ENCODE assay signal across 10 cellular contexts in the genomic region with DNA sequence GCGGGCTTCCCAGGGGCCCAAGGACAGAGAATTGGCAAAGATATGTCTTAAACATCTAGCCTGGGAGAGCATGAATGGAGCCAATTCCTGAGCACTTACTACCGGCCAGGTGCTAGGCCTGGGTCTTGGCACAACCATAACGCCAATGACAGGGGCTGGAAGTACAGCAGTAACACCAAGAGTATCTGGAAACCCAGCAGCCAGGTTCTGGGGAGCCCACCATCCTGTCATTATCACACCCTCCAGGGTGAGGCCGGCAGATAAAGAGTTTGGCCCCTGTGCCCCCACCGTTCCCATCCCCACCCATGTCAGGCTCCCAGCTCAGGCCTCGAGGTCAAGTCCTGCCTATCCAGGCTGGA. TPM values are rescaled to one million over a fixed set of nuclear protein-coding genes. Genes with fewer than 3 reads are reported as not detected.
A peak's percentile ranks its signal among the peaks of the same experiment; 100 is the strongest.
DNase-seq lines count a peak whose midpoint lies in the region; ATAC-seq and TF ChIP-seq lines count a peak whose summit lies in the region.
"Had no signal": no experiment of that assay in that cellular context is flagged by ENCODE, and none has a peak within 500 bp of the region (broad histone marks: within the 10 kb centered on the region; RNA-seq: fewer than 3 reads in every experiment).

No MANE protein-coding gene starts in this region.

- no peak for TF ChIP-seq CTCF in GM20000 (IDR thresholded peaks at IDR 0.05; ENCODE audit: extremely low read depth, missing control alignments)

- CTCF ChIA-PET in naive thymus-derived CD4-positive, alpha-beta T cell (lab: Charles Lee): interaction anchor here (1.0 to 1.5 kb wide), 8 partner anchors 10 to 121 kb away, joined by 3 to 6 read pairs (median 4); no protein-coding TSS in a partner anchor

- no peaks in the 10 kb centered on the region for H3K27me3 Mint-ChIP-seq in activated T-helper 17 cell treated with anti-CD3 and anti-CD28 coated beads, Interleukin-2, amount 50 U/mL, for 72 hours
- H3K27me3 Mint-ChIP-seq in naive thymus-derived CD4-positive, alpha-beta T cell: peaks cover 0 to 3% (median 0%) of the 10 kb centered on the region in 5 donors

- POLR2A ChIA-PET in naive thymus-derived CD4-positive, alpha-beta T cell (lab: Charles Lee): interaction anchor here (0.5 to 27.3 kb wide), 20 partner anchors 0 to 689 kb away, joined by 3 to 898 read pairs (median 8); partner anchors contain the start of genes C17orf99, TMC6, TMC8 and TNRC6C

- peak overlapping the region; percentile 74 for H3K27ac Mint-ChIP-seq in activated T-helper 17 cell treated with anti-CD3 and anti-CD28 coated beads, Interleukin-2, amount 50 U/mL, for 72 hours
- peak overlapping the region; percentile 95 to 99 (median 97) for H3K27ac Mint-ChIP-seq in naive thymus-derived CD4-positive, alpha-beta T cell

- peaks cover 6 to 41% (median 19%) of the 10 kb centered on the region in 11 experiments; a peak in 21 of 22 replicates for H3K36me3 ChIP-seq in BLaER1 treated with 17β-estradiol and CSF1 and Interleukin-3, amounts not matched to agents 10 nM and 100 nM
- peaks cover 7 to 61% (median 26%) of the 10 kb centered on the region in 3 experiments for H3K36me3 ChIP-seq in naive thymus-derived CD4-positive, alpha-beta T cell (ENCODE audit: control insufficient read depth in 2 of 3, insufficient read depth in 3 of 3, low read length in 3 of 3)

- peak overlapping the region; percentile 70 to 95 (median 89) for H3K9ac ChIP-seq in BLaER1 treated with 17β-estradiol and CSF1 and Interleukin-3, amounts not matched to agents 10 nM and 100 nM

- no peak for ATAC-seq in activated T-helper 17 cell treated with anti-CD3 and anti-CD28 coated beads, Interleukin-2, amount 50 U/mL, for 72 hours (replicated peaks)
- ATAC-seq in naive thymus-derived CD4-positive, alpha-beta T cell: no peak
- ATAC-seq in HG03520 (IDR thresholded peaks at IDR 0.05; ENCODE audit: unreplicated experiment): no peak
- ATAC-seq in GM18517 (IDR thresholded peaks at IDR 0.05; ENCODE audit: unreplicated experiment): no peak

- H3K4me1 Mint-ChIP-seq in activated T-helper 17 cell treated with anti-CD3 and anti-CD28 coated beads, Interleukin-2, amount 50 U/mL, for 72 hours: peaks cover 20% of the 10 kb centered on the region
- H3K4me1 Mint-ChIP-seq in naive thymus-derived CD4-positive, alpha-beta T cell: peaks cover 25 to 54% (median 41%) of the 10 kb centered on the region in 7 donors

- H4K20me1 ChIP-seq in BLaER1 treated with 17β-estradiol and CSF1 and Interleukin-3, amounts not matched to agents 10 nM and 100 nM: peaks cover 0 to 54% (median 30%) of the 10 kb centered on the region in 11 experiments; a peak in 17 of 22 replicates

- peak; percentile 30 for DNase-seq in GM20000 (ENCODE audit: low spot score)
- DNase-seq in naive thymus-derived CD4-positive, alpha-beta T cell: peak in 5 of 9 donors; percentile 41 to 58 (median 57)
- DNase-seq in NCI-H774 (lab: John Stamatoyannopoulos, UW): no peak
- no peak for DNase-seq in SIG-M5 (lab: John Stamatoyannopoulos, UW)
- DNase-seq: DMS 273 treated with DMSO at 0.1 percent for 48 hours had no signal

- no peaks in the 10 kb centered on the region for H3K9me3 ChIP-seq in BLaER1 treated with 17β-estradiol and CSF1 and Interleukin-3, amounts not matched to agents 10 nM and 100 nM (replicated peaks in 1 of 11)
- no peaks in the 10 kb centered on the region for H3K9me3 ChIP-seq in naive thymus-derived CD4-positive, alpha-beta T cell (ENCODE audit: control insufficient read depth in 2 of 3, low read length in 3 of 3)

- H3K4me2 ChIP-seq in BLaER1 treated with 17β-estradiol and CSF1 and Interleukin-3, amounts not matched to agents 10 nM and 100 nM: peak overlapping the region; percentile 94 to 100 (median 99)

- intact Hi-C loops in naive thymus-derived CD4-positive, alpha-beta T cell (cut with micrococcal nuclease): loop anchor here (1.0 to 5.0 kb wide), 10 partner anchors 9 to 1393 kb away; partner anchors contain the start of genes MFSD11 (in 2 of the 2), SRSF2 (in 2 of the 2), SYNGR2 (in 2 of the 2) and TNRC6C (in 2 of the 2)

- peaks cover 74 to 93% (median 85%) of the 10 kb centered on the region in 10 experiments for H3K4me1 ChIP-seq in BLaER1 treated with 17β-estradiol and CSF1 and Interleukin-3, amounts not matched to agents 10 nM and 100 nM
- peaks cover 51 to 59% of the 10 kb centered on the region in 2 donors for H3K4me1 ChIP-seq in naive thymus-derived CD4-positive, alpha-beta T cell (ENCODE audit: control insufficient read depth in 2 of 2, insufficient read depth in 2 of 2, low read length in 2 of 2)

- H3K9me3 Mint-ChIP-seq in activated T-helper 17 cell treated with anti-CD3 and anti-CD28 coated beads, Interleukin-2, amount 50 U/mL, for 72 hours: no peaks in the 10 kb centered on the region
- H3K9me3 Mint-ChIP-seq in naive thymus-derived CD4-positive, alpha-beta T cell: peaks cover 0 to 9% (median 0%) of the 10 kb centered on the region in 11 donors

- H3K4me3 Mint-ChIP-seq in activated T-helper 17 cell treated with anti-CD3 and anti-CD28 coated beads, Interleukin-2, amount 50 U/mL, for 72 hours: peak overlapping the region; percentile 99
- peak overlapping the region; percentile 89 to 100 (median 99) for H3K4me3 Mint-ChIP-seq in naive thymus-derived CD4-positive, alpha-beta T cell

- H3K27ac ChIP-seq in BLaER1 treated with 17β-estradiol and CSF1 and Interleukin-3, amounts not matched to agents 10 nM and 100 nM: peak overlapping the region; percentile 45 to 95 (median 89); a peak in 21 of 22 replicates
- peak overlapping the region; percentile 77 for H3K27ac ChIP-seq in naive thymus-derived CD4-positive, alpha-beta T cell (ENCODE audit: low read depth, low read length)

- H3K4me3 ChIP-seq in BLaER1 treated with 17β-estradiol and CSF1 and Interleukin-3, amounts not matched to agents 10 nM and 100 nM: peak overlapping the region; percentile 60 to 92 (median 74); a peak in 18 of 20 replicates
- peak overlapping the region; percentile 95 for H3K4me3 ChIP-seq in naive thymus-derived CD4-positive, alpha-beta T cell (ENCODE audit: low read length)

- H3K36me3 Mint-ChIP-seq in activated T-helper 17 cell treated with anti-CD3 and anti-CD28 coated beads, Interleukin-2, amount 50 U/mL, for 72 hours (ENCODE audit: low read depth): peaks cover 79% of the 10 kb centered on the region
- peaks cover 8 to 48% (median 22%) of the 10 kb centered on the region in 5 donors for H3K36me3 Mint-ChIP-seq in naive thymus-derived CD4-positive, alpha-beta T cell

- H3K27me3 ChIP-seq in BLaER1 treated with 17β-estradiol and CSF1 and Interleukin-3, amounts not matched to agents 10 nM and 100 nM: no peaks in the 10 kb centered on the region
- no peaks in the 10 kb centered on the region for H3K27me3 ChIP-seq in naive thymus-derived CD4-positive, alpha-beta T cell (ENCODE audit: control insufficient read depth in 2 of 2, insufficient read depth in 2 of 2, low read length in 2 of 2)

RNA-seq across cellular contexts. Expression of gene TMC8, which starts 0.5 kb away (rescaled TPM):
- total RNA-seq in activated T-helper 17 cell treated with anti-CD3 and anti-CD28 coated beads, Interleukin-2, amount 50 U/mL, for 72 hours: 100 to 1,000 TPM; 126 to 250 TPM
- total RNA-seq in naive thymus-derived CD4-positive, alpha-beta T cell: 100 to 1,000 TPM; 423 to 593 (median 509) TPM
- polyA plus RNA-seq in naive thymus-derived CD4-positive, alpha-beta T cell: 100 to 1,000 TPM in 1 of 2 donors, 10 to 100 TPM in 1; 94.4 to 217 TPM
- total RNA-seq: M059J had no signal

RNA-seq across cellular contexts. Expression of gene TMC6, which starts 1.5 kb away (rescaled TPM):
- 100 to 1,000 TPM; 165 to 351 TPM for total RNA-seq in activated T-helper 17 cell treated with anti-CD3 and anti-CD28 coated beads, Interleukin-2, amount 50 U/mL, for 72 hours
- 100 to 1,000 TPM; 574 to 808 (median 773) TPM for total RNA-seq in naive thymus-derived CD4-positive, alpha-beta T cell
- polyA plus RNA-seq in naive thymus-derived CD4-positive, alpha-beta T cell: 100 to 1,000 TPM; 165 to 247 TPM

RNA-seq across cellular contexts. Expression of gene C17orf99, which starts 16.1 kb away (rescaled TPM):
- under 1 TPM; 0.67 to 0.82 TPM for total RNA-seq in activated T-helper 17 cell treated with anti-CD3 and anti-CD28 coated beads, Interleukin-2, amount 50 U/mL, for 72 hours
- total RNA-seq in naive thymus-derived CD4-positive, alpha-beta T cell: 1 to 10 TPM in 1 of 5 experiments, under 1 TPM in 1, not detected in 3; 0.10 to 1.0 TPM
- polyA plus RNA-seq in naive thymus-derived CD4-positive, alpha-beta T cell: not detected
- total RNA-seq: M059J had no signal

RNA-seq across cellular contexts. Expression of gene SYNGR2, which starts 38.3 kb away (rescaled TPM):
- total RNA-seq in activated T-helper 17 cell treated with anti-CD3 and anti-CD28 coated beads, Interleukin-2, amount 50 U/mL, for 72 hours: 100 to 1,000 TPM in 1 of 2 donors, 10 to 100 TPM in 1; 90.4 to 118 TPM
- total RNA-seq in naive thymus-derived CD4-positive, alpha-beta T cell: 100 to 1,000 TPM in 1 of 5 experiments, 10 to 100 TPM in 4; 47.6 to 109 (median 58.6) TPM
- polyA plus RNA-seq in naive thymus-derived CD4-positive, alpha-beta T cell: 100 to 1,000 TPM in 1 of 2 donors, 10 to 100 TPM in 1; 94.6 to 118 TPM

RNA-seq across cellular contexts. Expression of gene TK1, which starts 56.8 kb away (rescaled TPM):
- 100 to 1,000 TPM; 149 to 181 TPM for total RNA-seq in activated T-helper 17 cell treated with anti-CD3 and anti-CD28 coated beads, Interleukin-2, amount 50 U/mL, for 72 hours
- 10 to 100 TPM in 1 of 5 experiments, 1 to 10 TPM in 1, under 1 TPM in 1, not detected in 2; 0.29 to 57.7 (median 1.0) TPM for total RNA-seq in naive thymus-derived CD4-positive, alpha-beta T cell
- polyA plus RNA-seq in naive thymus-derived CD4-positive, alpha-beta T cell: under 1 TPM; 0.20 to 0.28 TPM

Comparison
In these comparisons a context has a peak if more than half of its experiments do, and no peak if none do; other contexts are left out.
1. DNase-seq: peak in GM20000 (single experiment) and naive thymus-derived CD4-positive, alpha-beta T cell (5 of 9); none in NCI-H774 (single experiment) and SIG-M5 (single experiment).